In the genomic region with DNA sequence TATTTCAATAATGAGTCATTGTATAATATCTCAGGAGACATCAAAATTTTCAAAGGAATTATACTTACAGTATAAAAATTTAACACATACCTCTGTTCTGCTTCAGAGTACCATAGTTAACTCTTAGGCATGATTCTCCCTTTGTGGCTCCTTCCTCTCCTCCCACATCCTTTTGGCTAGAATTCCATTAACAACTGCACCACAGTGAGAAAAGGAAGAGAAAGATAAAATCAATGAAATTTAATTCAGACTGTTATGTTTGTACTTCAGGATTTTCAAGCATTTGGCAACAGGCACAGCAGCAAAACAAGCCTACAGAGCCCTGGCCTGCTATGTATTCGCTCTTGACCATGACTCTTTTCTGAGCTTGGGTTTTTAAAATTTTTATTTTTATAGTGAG, we compare ENCODE assay signal across 28 cellular contexts. TPM values are rescaled to one million over a fixed set of nuclear protein-coding genes. Genes with fewer than 3 reads are reported as not detected.
DNase-seq lines count a peak whose midpoint lies in the region; ATAC-seq and TF ChIP-seq lines count a peak whose summit lies in the region.
"Had no signal": no experiment of that assay in that cellular context is flagged by ENCODE, and none has a peak within 500 bp of the region (broad histone marks: within the 10 kb centered on the region; RNA-seq: fewer than 3 reads in every experiment).

No MANE protein-coding gene starts in this region.

- H3K4me3 ChIP-seq in AG10803 (ENCODE audit: low read length): no peak overlapping the region
- H3K4me3 ChIP-seq in PC-3 (ENCODE audit: low read length): no peak overlapping the region
- no peak overlapping the region for H3K4me3 ChIP-seq in cardiac fibroblast (replicated peaks in 1 of 2; ENCODE audit: low read depth in 2 of 2, low read length in 2 of 2)
- H3K4me3 ChIP-seq: adrenal gland, BLaER1, esophagus muscularis mucosa, left lung, transverse colon had no signal

- CTCF ChIA-PET in PC-3 (lab: Charles Lee): interaction anchor here (0.6 kb wide), 1 partner anchor 22 kb away, joined by 3 read pairs; no protein-coding TSS in a partner anchor

- no peaks in the 10 kb centered on the region for H3F3A ChIP-seq in PC-3 (ENCODE audit: low read length, unreplicated experiment)

- no peak for TF ChIP-seq CTCF in AG10803 (conservative IDR thresholded peaks at IDR 0.05; ENCODE audit: low read length)
- TF ChIP-seq CTCF in PC-3 (conservative IDR thresholded peaks at IDR 0.05; ENCODE audit: low read depth, low read length): no peak
- TF ChIP-seq CTCF in cardiac fibroblast (IDR thresholded peaks at IDR 0.05; ENCODE audit: low read depth, low read length): no peak

- H3K9me3 ChIP-seq in PC-3 (ENCODE audit: low read length): no peaks in the 10 kb centered on the region
- H3K9me3 ChIP-seq: adrenal gland, BLaER1, esophagus muscularis mucosa, transverse colon had no signal

- POLR2A ChIA-PET in PC-3 (lab: Charles Lee; ENCODE audit: unreplicated experiment): no interaction called here

- H3K4me1 ChIP-seq in PC-3 (ENCODE audit: insufficient read depth, low read length): peaks cover 15% of the 10 kb centered on the region
- H3K4me1 ChIP-seq: adrenal gland, BLaER1, esophagus muscularis mucosa, left lung, transverse colon had no signal

- peak; percentile 81 for DNase-seq in AG10803 (ENCODE audit: low read depth)
- DNase-seq in PC-3: peak; percentile 40
- DNase-seq in cardiac fibroblast (ENCODE audit: low read depth in 2 of 2): peak; percentile 54 to 57
- DNase-seq in middle frontal gyrus (ENCODE audit: extremely low spot score, low spot score): peak; percentile 8
- no peak for DNase-seq in nucleus accumbens (lab: John Stamatoyannopoulos, UW)
- DNase-seq in activated naive CD4-positive, alpha-beta T cell treated with Interleukin-2 at 50 U/mL for 16 hours: no peak
- no peak for DNase-seq in activated CD4-positive, alpha-beta T cell treated with anti-CD3 and anti-CD28 coated beads, Interleukin-2, amount 50 U/mL, for 4 hours
- no peak for DNase-seq in cerebellar nuclear complex (lab: John Stamatoyannopoulos, UW)
- DNase-seq: activated CD4-positive, alpha-beta T cell treated with anti-CD3 and anti-CD28 coated beads for 4 hours; activated T-cell treated with anti-CD3 and anti-CD28 coated beads, Interleukin-2, amount 50 U/mL, for 4 hours; adrenal gland; cortex of kidney; GF-D8; HCEC 1CT; hippocampal formation; immature natural killer cell; KG1; left lung; naive B cell; NCI-H1694; NCI-H510A; Right ventricle myocardium superior; T-helper 9 cell; transverse colon had no signal

- intact Hi-C loops in PC-3 (cut with micrococcal nuclease): no loop called here

- no peaks in the 10 kb centered on the region for H3K36me3 ChIP-seq in PC-3 (ENCODE audit: low read depth, low read length)
- H3K36me3 ChIP-seq: adrenal gland, BLaER1, esophagus muscularis mucosa, left lung, transverse colon had no signal

- no TSS peak for BruUV-seq in PC-3 (replicated peaks; lab: Mats Ljungman, UMichigan)

- no peak overlapping the region for H3K9ac ChIP-seq in PC-3 (ENCODE audit: low read length)
- H3K9ac ChIP-seq: BLaER1 had no signal

- no peak overlapping the region for H3K4me2 ChIP-seq in PC-3 (ENCODE audit: low read length)
- H3K4me2 ChIP-seq: BLaER1 had no signal

- H3K9me2 ChIP-seq in PC-3 (replicated peaks; ENCODE audit: low read length): no peaks in the 10 kb centered on the region

- H3K79me2 ChIP-seq in PC-3 (ENCODE audit: low read length): no peaks in the 10 kb centered on the region

- H2AFZ ChIP-seq in PC-3 (ENCODE audit: low read length): no peak overlapping the region

- peak overlapping the region; percentile 73 for H3K27ac ChIP-seq in PC-3 (ENCODE audit: low read length)
- H3K27ac ChIP-seq: adrenal gland, BLaER1, esophagus muscularis mucosa, left lung, transverse colon, VCaP had no signal

- no peaks in the 10 kb centered on the region for H4K20me1 ChIP-seq in PC-3 (ENCODE audit: low read length)
- H4K20me1 ChIP-seq: BLaER1 had no signal

- H3K27me3 ChIP-seq in PC-3 (ENCODE audit: low read length): 0 out of 2 replicates have a peak, but pooled peaks cover 2% of the 10 kb centered on the region
- H3K27me3 ChIP-seq: BLaER1, esophagus muscularis mucosa, left lung, transverse colon had no signal

- peak; percentile 68 for ATAC-seq in PC-3
- ATAC-seq: activated T-cell treated with anti-CD3 and anti-CD28 coated beads, Interleukin-2, amount 50 U/mL, for 4 hours; left lung had no signal

RNA-seq across cellular contexts. Expression of a gene that starts 57.2 kb away (rescaled TPM):
- not detected in 2 replicates for total RNA-seq in PC-3 (2014; rRNA removed)
- total RNA-seq: activated T-cell treated with anti-CD3 and anti-CD28 coated beads, Interleukin-2, amount 50 U/mL, for 4 hours; OCI-LY7 had no signal

Comparison
In these comparisons a context has a peak if more than half of its experiments do, and no peak if none do; other contexts are left out.
1. DNase-seq: peak in AG10803 (single experiment), PC-3 (single experiment), cardiac fibroblast (2 of 2) and middle frontal gyrus (single experiment); none in nucleus accumbens (0 of 56), activated naive CD4-positive, alpha-beta T cell treated with Interleukin-2 at 50 U/mL for 16 hours (single experiment), activated CD4-positive, alpha-beta T cell treated with anti-CD3 and anti-CD28 coated beads, Interleukin-2, amount 50 U/mL, for 4 hours (0 of 2) and cerebellar nuclear complex (0 of 2).